Comparison of ENCODE assay signal across 8 cellular contexts in the genomic region with DNA sequence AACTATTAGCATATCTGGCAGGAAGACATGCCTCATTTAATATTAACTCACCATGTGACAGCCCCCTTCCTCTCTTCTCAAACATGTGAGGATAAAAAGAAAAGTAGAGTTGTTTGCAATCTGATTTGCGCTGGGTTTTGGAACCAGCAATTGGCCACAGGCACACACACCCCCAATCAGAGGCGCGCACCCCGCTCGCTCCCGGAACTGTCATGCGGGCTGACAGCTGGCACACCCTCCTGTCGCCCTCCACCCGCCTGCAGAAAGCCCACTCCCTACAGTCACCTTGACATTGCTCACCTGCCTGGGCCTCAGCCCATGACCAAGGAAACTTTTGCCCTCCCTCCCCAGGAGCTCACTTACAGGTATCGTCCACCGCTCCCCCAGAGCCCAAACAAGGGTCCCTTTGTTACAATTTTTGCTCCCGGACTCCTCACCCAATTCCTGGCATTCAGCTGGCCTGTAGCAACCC. TPM values are rescaled to one million over a fixed set of nuclear protein-coding genes. Genes with fewer than 3 reads are reported as not detected.
DNase-seq lines count a peak whose midpoint lies in the region; ATAC-seq, FAIRE-seq and TF ChIP-seq lines count a peak whose summit lies in the region.

No MANE protein-coding gene starts in this region.

- peak overlapping the region; percentile 56 to 98 (median 94) for H3K27ac Mint-ChIP-seq in naive B cell

- TF ChIP-seq RAD21 in A549 (conservative IDR thresholded peaks at IDR 0.05 in 1 of 2, IDR thresholded peaks at IDR 0.05 in 1 of 2): no peak

- H3K36me3 ChIP-seq in HAP-1 (replicated peaks) (no peaks in the 10 kb centered on the region), SJCRH30 (no peaks in the 10 kb centered on the region), esophagus muscularis mucosa (no peaks in the 10 kb centered on the region)

- peak; percentile 7 to 15; a peak in 4 of 6 replicates for ATAC-seq in A549
- peak; percentile 57 for ATAC-seq in naive B cell (ENCODE audit: low read depth in 2 of 2)
- ATAC-seq in HG03432 (IDR thresholded peaks at IDR 0.05; ENCODE audit: unreplicated experiment): no peak
- no peak for ATAC-seq in GM21423 (IDR thresholded peaks at IDR 0.05; ENCODE audit: unreplicated experiment)

- CTCF ChIA-PET in A549 (lab: Yijun Ruan, JAX): interaction anchor here (0.5 to 2.3 kb wide), 14 partner anchors 9 to 194 kb away, joined by 3 to 15 read pairs (median 6); no protein-coding TSS in a partner anchor

- FAIRE-seq in A549 (lab: Jason Lieb, UNC): no peak

- peak overlapping the region; percentile 94 for H3K4me2 ChIP-seq in A549

- no peak for TF ChIP-seq CTCF in A549 (IDR thresholded peaks at IDR 0.05)
- no peak for TF ChIP-seq CTCF in esophagus muscularis mucosa (IDR thresholded peaks at IDR 0.05)

- in situ Hi-C loops in HAP-1 (cut with MboI; ENCODE audit: low sequenced_read_pairs): no loop called here

- no peak for TF ChIP-seq EP300 in A549 (IDR thresholded peaks at IDR 0.05)
- no peak for TF ChIP-seq EP300 in esophagus muscularis mucosa (IDR thresholded peaks at IDR 0.05)

- POLR2A ChIA-PET in A549 (lab: Yijun Ruan, JAX): interaction anchor here (1.8 kb wide), 1 partner anchor 73 kb away, joined by 8 read pairs; no protein-coding TSS in a partner anchor

- no peaks in the 10 kb centered on the region for H3K27me3 ChIP-seq in HAP-1 (ENCODE audit: low read depth)
- no peaks in the 10 kb centered on the region for H3K27me3 ChIP-seq in SJCRH30
- no peaks in the 10 kb centered on the region for H3K27me3 ChIP-seq in esophagus muscularis mucosa

- H3K4me1 Mint-ChIP-seq in naive B cell: peaks cover 25 to 45% (median 44%) of the 10 kb centered on the region in 3 donors

- TF ChIP-seq POLR2A in A549 (IDR thresholded peaks at IDR 0.05; ENCODE audit: low read length): no peak
- no peak for TF ChIP-seq POLR2A in esophagus muscularis mucosa (IDR thresholded peaks at IDR 0.05; ENCODE audit: low read depth)

- peak overlapping the region; percentile 94 to 100 (median 99) for H3K4me3 Mint-ChIP-seq in naive B cell

- 4% methylated on average over 12 of the region's 12 CpGs for WGBS in A549 (ENCODE audit: missing lambda C conversion rate)
- 6% methylated on average over 12 of the region's 12 CpGs for WGBS in esophagus muscularis mucosa

- H3K27ac ChIP-seq in A549 (peak overlapping the region; percentile 88 to 95), SJCRH30 (peak overlapping the region; percentile 85), esophagus muscularis mucosa (replicated peaks in 1 of 4) (peak overlapping the region; percentile 91 to 99 (median 97))

- intact Hi-C loops in esophagus muscularis mucosa (cut with DNase I): loop anchor here (2.0 to 5.0 kb wide), 2 partner anchors 72 to 102 kb away; no protein-coding TSS in a partner anchor

- DNase-seq in A549 (ENCODE audit: low read depth in 1 of 2, low spot score in 1 of 2): peak in 1 of 2 experiments; percentile 6
- peak; percentile 69 to 75 for DNase-seq in HAP-1 (ENCODE audit: low spot score in 2 of 2)
- peak; percentile 53 to 61 for DNase-seq in SJCRH30
- DNase-seq in esophagus muscularis mucosa (ENCODE audit: extremely low spot score): no peak
- peak; percentile 80 for DNase-seq in naive B cell
- no peak for DNase-seq in HT-29 (ENCODE audit: low spot score)

- H3K9me3 ChIP-seq in A549 (no peaks in the 10 kb centered on the region), HAP-1 (no peaks in the 10 kb centered on the region), SJCRH30 (replicated peaks) (no peaks in the 10 kb centered on the region), esophagus muscularis mucosa (no peaks in the 10 kb centered on the region)

- peak overlapping the region; percentile 70 for H3K4me3 ChIP-seq in A549
- peak overlapping the region; percentile 59 for H3K4me3 ChIP-seq in HAP-1
- H3K4me3 ChIP-seq in SJCRH30: peak overlapping the region; percentile 79
- peak overlapping the region; percentile 69 to 94 (median 82) for H3K4me3 ChIP-seq in esophagus muscularis mucosa

- H3K4me1 ChIP-seq in A549 (peaks cover 25% of the 10 kb centered on the region), HAP-1 (peaks cover 47% of the 10 kb centered on the region), SJCRH30 (peaks cover 11% of the 10 kb centered on the region; the same call in 1 of the 2 replicates), esophagus muscularis mucosa (peaks cover 3 to 56% (median 50%) of the 10 kb centered on the region in 4 donors)

- no peaks in the 10 kb centered on the region for H3K36me3 Mint-ChIP-seq in naive B cell

- H3K9me3 Mint-ChIP-seq in naive B cell: no peaks in the 10 kb centered on the region

- H3K27me3 Mint-ChIP-seq in naive B cell: no peaks in the 10 kb centered on the region

TF ChIP-seq in A549, 52 proteins besides CTCF, POLR2A, EP300 and RAD21:
- TF ChIP-seq EHMT2 (IDR thresholded peaks at IDR 0.05; ENCODE audit: low read depth) (no peak), ESRRA (IDR thresholded peaks at IDR 0.05; ENCODE audit: borderline replicate concordance, low read length) (no peak), HOXA7 (CRISPR knock-in tag; IDR thresholded peaks at IDR 0.05) (no peak), TP53 (CRISPR knock-in tag; IDR thresholded peaks at IDR 0.05) (no peak), HMGXB4 (CRISPR knock-in tag; IDR thresholded peaks at IDR 0.05; ENCODE audit: borderline replicate concordance) (no peak), RFX5 (IDR thresholded peaks at IDR 0.05) (no peak), NR3C1 (IDR thresholded peaks at IDR 0.05) (no peak), HEYL (CRISPR knock-in tag; IDR thresholded peaks at IDR 0.05) (no peak), RNF2 (IDR thresholded peaks at IDR 0.05; ENCODE audit: borderline replicate concordance, low read depth) (no peak), NPAS2 (CRISPR knock-in tag; IDR thresholded peaks at IDR 0.05; ENCODE audit: borderline replicate concordance) (no peak)
TF ChIP-seq in A549: peak in this region for 0.

RNA-seq across cellular contexts. Expression of gene COBLL1, which starts 1.1 kb away (rescaled TPM):
- polyA plus RNA-seq in A549 (2011; rRNA removed): 5.3 and 7.1 TPM in 2 replicates
- 1.7 and 1.8 TPM in 2 replicates for polyA plus RNA-seq in A549 (2012; cell fraction: cytosol; rRNA removed)
- 1.2 and 1.4 TPM in 2 replicates for polyA plus RNA-seq in A549 (2012; cell fraction: nucleus; rRNA removed)
- 2.4 to 2.6 TPM (median 2.6 TPM) in 3 replicates for polyA plus RNA-seq in A549 (2017; fragmentation: RNase III; extraction: RNeasy Plus Mini Kit Qiagen cat#74134 plus additional on column Dnase treatment)
- 7.2 and 11.0 TPM in 2 replicates for polyA minus RNA-seq in A549 (2011; rRNA and poly(A)+ RNA removed)
- 12.5 and 16.2 TPM in 2 replicates for total RNA-seq in SJCRH30 (2014; rRNA removed; shearing (Covaris generic))
- total RNA-seq in esophagus muscularis mucosa: 10 to 100 TPM; 41.4 to 66.0 (median 61.9) TPM
- 10 to 100 TPM; 39.0 to 91.5 (median 76.4) TPM for polyA plus RNA-seq in naive B cell (ENCODE audit: low read depth in 6 of 6)
- total RNA-seq in HT-29 (2014; rRNA removed; shearing (Covaris generic)): 11.1 and 12.4 TPM in 2 replicates

Comparison
In these comparisons a context has a peak if more than half of its experiments do, and no peak if none do; other contexts are left out.
1. ATAC-seq: peak in A549 (2 of 2) and naive B cell (2 of 2); none in HG03432 (single experiment) and GM21423 (single experiment).
2. DNase-seq: peak in HAP-1 (2 of 2), SJCRH30 (2 of 2) and naive B cell (single experiment); none in esophagus muscularis mucosa (single experiment) and HT-29 (single experiment).
3. Peak in every context shown above with its lines, with median percentiles within 50 percentile points of each other: H3K27ac ChIP-seq and H3K4me3 ChIP-seq.